31 cellular contexts compared by ENCODE assay signal in the genomic region with DNA sequence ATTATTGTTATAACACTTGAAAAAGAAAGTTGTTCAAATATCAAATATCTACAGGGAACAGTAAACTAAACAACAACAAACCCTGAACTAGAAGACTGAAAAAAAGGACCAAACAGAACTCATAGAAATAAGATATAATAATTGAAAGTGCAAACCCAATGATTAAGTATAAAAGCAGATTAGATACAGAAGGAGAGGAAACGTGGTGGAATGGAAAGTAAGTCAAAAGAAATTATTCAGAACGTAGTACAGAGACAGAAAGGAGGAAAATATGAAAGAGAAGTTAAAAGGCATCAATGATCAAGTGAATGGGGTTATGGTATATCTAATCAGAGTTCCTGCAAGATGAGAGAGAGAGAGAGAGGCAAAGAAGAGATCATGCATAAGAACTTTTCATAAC.
"Had no signal": no experiment of that assay in that cellular context is flagged by ENCODE, and none has a peak within 500 bp of the region (broad histone marks: within the 10 kb centered on the region; RNA-seq: fewer than 3 reads in every experiment).

No MANE protein-coding gene starts in this region.

- H3K4me1 ChIP-seq: adrenal gland, ascending aorta, body of pancreas, breast epithelium had no signal

- H3K36me3 ChIP-seq: adrenal gland, ascending aorta, brain microvascular endothelial cell, breast epithelium, cardiac muscle cell had no signal

- H3K9me3 ChIP-seq: adrenal gland, body of pancreas, breast epithelium had no signal

- DNase-seq: activated effector memory CD4-positive, alpha-beta T cell treated with anti-CD3 and anti-CD28 coated beads, Interleukin-2, amount 50 U/mL, for 16 hours; activated effector memory CD4-positive, alpha-beta T cell treated with Interleukin-2 at 50 U/mL for 16 hours; activated gamma-delta T cell; activated gamma-delta T cell treated with Interleukin-2 at 50 U/mL for 16 hours; activated naive CD4-positive, alpha-beta T cell; activated naive CD4-positive, alpha-beta T cell treated with anti-CD3 and anti-CD28 coated beads for 36 hours; activated naive CD4-positive, alpha-beta T cell treated with anti-CD3 and anti-CD28 coated beads, Interleukin-2, amount 10 ng/mL, durations not matched to agents 7 days and 5 days; activated naive CD4-positive, alpha-beta T cell treated with anti-CD3 and anti-CD28 coated beads, Interleukin-2, amount 50 U/mL, for 16 hours; activated naive CD4-positive, alpha-beta T cell treated with Interleukin-2 at 50 U/mL for 16 hours; activated naive CD8-positive, alpha-beta T cell treated with anti-CD3 and anti-CD28 coated beads for 36 hours; activated naive CD8-positive, alpha-beta T cell treated with anti-CD3 and anti-CD28 coated beads, Interleukin-2, amount 10 ng/mL, durations not matched to agents 7 days and 5 days; activated naive CD8-positive, alpha-beta T cell treated with anti-CD3 and anti-CD28 coated beads, Interleukin-2, amount 50 U/mL, for 24 hours; activated T-cell treated with anti-CD3 and anti-CD28 coated beads, Interleukin-2, amount 50 U/mL, for 24 hours; activated T-cell treated with anti-CD3 and anti-CD28 coated beads, Interleukin-2, amount 50 U/mL, for 4 hours; activated T-cell treated with anti-CD3 and anti-CD28 coated beads, Interleukin-2, amount 50 U/mL, for 48 hours; activated T-cell treated with anti-CD3 and anti-CD28 coated beads, Interleukin-2, amount 50 U/mL, for 72 hours; adrenal gland; amniotic stem cell; amygdala; anterior cingulate cortex; aorta; body of pancreas; brain microvascular endothelial cell; caudate nucleus; central memory CD4-positive, alpha-beta T cell; cerebellar nuclear complex had no signal

- ATAC-seq: activated naive CD4-positive, alpha-beta T cell treated with anti-CD3 and anti-CD28 coated beads, Interleukin-2, amount 50 U/mL, for 72 hours; activated naive CD8-positive, alpha-beta T cell treated with anti-CD3 and anti-CD28 coated beads, Interleukin-2, amount 50 U/mL, for 24 hours; activated T-cell treated with anti-CD3 and anti-CD28 coated beads, Interleukin-2, amount 50 U/mL, for 4 hours; activated T-cell treated with anti-CD3 and anti-CD28 coated beads, Interleukin-2, amount 50 U/mL, for 72 hours; activated T-helper 17 cell treated with anti-CD3 and anti-CD28 coated beads, Interleukin-2, amount 50 U/mL, for 72 hours; body of pancreas had no signal

- H3K27me3 ChIP-seq: adrenal gland, ascending aorta, body of pancreas, brain microvascular endothelial cell, breast epithelium, cardiac muscle cell had no signal

- H3K4me3 ChIP-seq: adrenal gland, ascending aorta, body of pancreas, breast epithelium, cardiac muscle cell had no signal

- H3K27ac ChIP-seq: adrenal gland, ascending aorta, body of pancreas, brain microvascular endothelial cell, breast epithelium, cardiac muscle cell had no signal
